1 cellular context compared by ENCODE assay signal in the genomic region with DNA sequence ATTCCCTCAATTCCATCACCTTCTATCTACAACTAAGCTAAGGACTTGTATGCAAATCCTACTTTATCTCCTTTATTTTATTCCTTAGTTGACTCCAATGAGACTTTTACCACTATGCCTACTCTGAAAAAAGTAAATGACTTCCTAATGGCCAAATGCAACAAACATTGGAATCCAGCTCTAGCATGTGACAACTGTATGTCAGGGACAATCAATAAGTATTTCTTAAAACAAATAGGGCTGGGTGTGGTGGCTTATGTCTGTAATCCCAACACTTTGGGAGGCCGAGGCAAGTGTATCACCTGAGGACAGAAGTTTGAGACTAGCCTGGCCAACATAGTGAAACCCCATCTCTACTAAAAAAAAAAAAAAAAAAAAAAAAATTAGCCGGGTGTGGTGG.
TF ChIP-seq lines count a peak whose summit lies in the region.

No MANE protein-coding gene starts in this region.

TF ChIP-seq in HepG2, 621 proteins besides CTCF, POLR2A, EP300 and RAD21:
- TF ChIP-seq SP2 (CRISPR knock-in tag; IDR thresholded peaks at IDR 0.05) (no peak), ZNF350 (CRISPR knock-in tag; IDR thresholded peaks at IDR 0.05; ENCODE audit: borderline replicate concordance, low read depth) (no peak), ZNF703 (CRISPR knock-in tag; IDR thresholded peaks at IDR 0.05; ENCODE audit: borderline replicate concordance) (no peak), ELF1 (CRISPR knock-in tag; IDR thresholded peaks at IDR 0.05) (no peak), ISL2 (CRISPR knock-in tag; IDR thresholded peaks at IDR 0.05) (no peak), ZNF850 (CRISPR knock-in tag; conservative IDR thresholded peaks at IDR 0.05) (no peak), AHR (CRISPR knock-in tag; IDR thresholded peaks at IDR 0.05) (no peak), SMC3 (IDR thresholded peaks at IDR 0.05; ENCODE audit: low read length) (no peak), ZNF337 (CRISPR knock-in tag; IDR thresholded peaks at IDR 0.05; ENCODE audit: borderline replicate concordance, low read depth) (no peak), SOX6 (IDR thresholded peaks at IDR 0.05) (no peak), SOX6 (CRISPR knock-in tag; IDR thresholded peaks at IDR 0.05) (no peak), HES4 (CRISPR knock-in tag; IDR thresholded peaks at IDR 0.05; ENCODE audit: borderline replicate concordance) (no peak), SALL2 (CRISPR knock-in tag; IDR thresholded peaks at IDR 0.05) (no peak), SRSF9 (IDR thresholded peaks at IDR 0.05; ENCODE audit: borderline replicate concordance, insufficient read depth, low read depth, low read length, poor library complexity, severe bottlenecking) (no peak), TBX3 (IDR thresholded peaks at IDR 0.05; ENCODE audit: borderline replicate concordance) (no peak)
- TF ChIP-seq, protein P1, sequence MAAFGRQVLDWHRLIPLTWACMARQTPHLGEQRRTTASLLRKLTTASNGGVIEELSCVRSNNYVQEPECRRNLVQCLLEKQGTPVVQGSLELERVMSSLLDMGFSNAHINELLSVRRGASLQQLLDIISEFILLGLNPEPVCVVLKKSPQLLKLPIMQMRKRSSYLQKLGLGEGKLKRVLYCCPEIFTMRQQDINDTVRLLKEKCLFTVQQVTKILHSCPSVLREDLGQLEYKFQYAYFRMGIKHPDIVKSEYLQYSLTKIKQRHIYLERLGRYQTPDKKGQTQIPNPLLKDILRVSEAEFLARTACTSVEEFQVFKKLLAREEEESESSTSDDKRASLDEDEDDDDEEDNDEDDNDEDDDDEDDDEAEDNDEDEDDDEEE (CRISPR knock-in tag; IDR thresholded peaks at IDR 0.05): no peak
- TF ChIP-seq, protein P2, sequence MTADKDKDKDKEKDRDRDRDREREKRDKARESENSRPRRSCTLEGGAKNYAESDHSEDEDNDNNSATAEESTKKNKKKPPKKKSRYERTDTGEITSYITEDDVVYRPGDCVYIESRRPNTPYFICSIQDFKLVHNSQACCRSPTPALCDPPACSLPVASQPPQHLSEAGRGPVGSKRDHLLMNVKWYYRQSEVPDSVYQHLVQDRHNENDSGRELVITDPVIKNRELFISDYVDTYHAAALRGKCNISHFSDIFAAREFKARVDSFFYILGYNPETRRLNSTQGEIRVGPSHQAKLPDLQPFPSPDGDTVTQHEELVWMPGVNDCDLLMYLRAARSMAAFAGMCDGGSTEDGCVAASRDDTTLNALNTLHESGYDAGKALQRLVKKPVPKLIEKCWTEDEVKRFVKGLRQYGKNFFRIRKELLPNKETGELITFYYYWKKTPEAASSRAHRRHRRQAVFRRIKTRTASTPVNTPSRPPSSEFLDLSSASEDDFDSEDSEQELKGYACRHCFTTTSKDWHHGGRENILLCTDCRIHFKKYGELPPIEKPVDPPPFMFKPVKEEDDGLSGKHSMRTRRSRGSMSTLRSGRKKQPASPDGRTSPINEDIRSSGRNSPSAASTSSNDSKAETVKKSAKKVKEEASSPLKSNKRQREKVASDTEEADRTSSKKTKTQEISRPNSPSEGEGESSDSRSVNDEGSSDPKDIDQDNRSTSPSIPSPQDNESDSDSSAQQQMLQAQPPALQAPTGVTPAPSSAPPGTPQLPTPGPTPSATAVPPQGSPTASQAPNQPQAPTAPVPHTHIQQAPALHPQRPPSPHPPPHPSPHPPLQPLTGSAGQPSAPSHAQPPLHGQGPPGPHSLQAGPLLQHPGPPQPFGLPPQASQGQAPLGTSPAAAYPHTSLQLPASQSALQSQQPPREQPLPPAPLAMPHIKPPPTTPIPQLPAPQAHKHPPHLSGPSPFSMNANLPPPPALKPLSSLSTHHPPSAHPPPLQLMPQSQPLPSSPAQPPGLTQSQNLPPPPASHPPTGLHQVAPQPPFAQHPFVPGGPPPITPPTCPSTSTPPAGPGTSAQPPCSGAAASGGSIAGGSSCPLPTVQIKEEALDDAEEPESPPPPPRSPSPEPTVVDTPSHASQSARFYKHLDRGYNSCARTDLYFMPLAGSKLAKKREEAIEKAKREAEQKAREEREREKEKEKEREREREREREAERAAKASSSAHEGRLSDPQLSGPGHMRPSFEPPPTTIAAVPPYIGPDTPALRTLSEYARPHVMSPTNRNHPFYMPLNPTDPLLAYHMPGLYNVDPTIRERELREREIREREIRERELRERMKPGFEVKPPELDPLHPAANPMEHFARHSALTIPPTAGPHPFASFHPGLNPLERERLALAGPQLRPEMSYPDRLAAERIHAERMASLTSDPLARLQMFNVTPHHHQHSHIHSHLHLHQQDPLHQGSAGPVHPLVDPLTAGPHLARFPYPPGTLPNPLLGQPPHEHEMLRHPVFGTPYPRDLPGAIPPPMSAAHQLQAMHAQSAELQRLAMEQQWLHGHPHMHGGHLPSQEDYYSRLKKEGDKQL (CRISPR knock-in tag; IDR thresholded peaks at IDR 0.05; ENCODE audit: low read depth): no peak
- TF ChIP-seq, protein P3, sequence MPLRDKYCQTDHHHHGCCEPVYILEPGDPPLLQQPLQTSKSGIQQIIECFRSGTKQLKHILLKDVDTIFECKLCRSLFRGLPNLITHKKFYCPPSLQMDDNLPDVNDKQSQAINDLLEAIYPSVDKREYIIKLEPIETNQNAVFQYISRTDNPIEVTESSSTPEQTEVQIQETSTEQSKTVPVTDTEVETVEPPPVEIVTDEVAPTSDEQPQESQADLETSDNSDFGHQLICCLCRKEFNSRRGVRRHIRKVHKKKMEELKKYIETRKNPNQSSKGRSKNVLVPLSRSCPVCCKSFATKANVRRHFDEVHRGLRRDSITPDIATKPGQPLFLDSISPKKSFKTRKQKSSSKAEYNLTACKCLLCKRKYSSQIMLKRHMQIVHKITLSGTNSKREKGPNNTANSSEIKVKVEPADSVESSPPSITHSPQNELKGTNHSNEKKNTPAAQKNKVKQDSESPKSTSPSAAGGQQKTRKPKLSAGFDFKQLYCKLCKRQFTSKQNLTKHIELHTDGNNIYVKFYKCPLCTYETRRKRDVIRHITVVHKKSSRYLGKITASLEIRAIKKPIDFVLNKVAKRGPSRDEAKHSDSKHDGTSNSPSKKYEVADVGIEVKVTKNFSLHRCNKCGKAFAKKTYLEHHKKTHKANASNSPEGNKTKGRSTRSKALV (CRISPR knock-in tag; IDR thresholded peaks at IDR 0.05): no peak
- TF ChIP-seq, protein P4, sequence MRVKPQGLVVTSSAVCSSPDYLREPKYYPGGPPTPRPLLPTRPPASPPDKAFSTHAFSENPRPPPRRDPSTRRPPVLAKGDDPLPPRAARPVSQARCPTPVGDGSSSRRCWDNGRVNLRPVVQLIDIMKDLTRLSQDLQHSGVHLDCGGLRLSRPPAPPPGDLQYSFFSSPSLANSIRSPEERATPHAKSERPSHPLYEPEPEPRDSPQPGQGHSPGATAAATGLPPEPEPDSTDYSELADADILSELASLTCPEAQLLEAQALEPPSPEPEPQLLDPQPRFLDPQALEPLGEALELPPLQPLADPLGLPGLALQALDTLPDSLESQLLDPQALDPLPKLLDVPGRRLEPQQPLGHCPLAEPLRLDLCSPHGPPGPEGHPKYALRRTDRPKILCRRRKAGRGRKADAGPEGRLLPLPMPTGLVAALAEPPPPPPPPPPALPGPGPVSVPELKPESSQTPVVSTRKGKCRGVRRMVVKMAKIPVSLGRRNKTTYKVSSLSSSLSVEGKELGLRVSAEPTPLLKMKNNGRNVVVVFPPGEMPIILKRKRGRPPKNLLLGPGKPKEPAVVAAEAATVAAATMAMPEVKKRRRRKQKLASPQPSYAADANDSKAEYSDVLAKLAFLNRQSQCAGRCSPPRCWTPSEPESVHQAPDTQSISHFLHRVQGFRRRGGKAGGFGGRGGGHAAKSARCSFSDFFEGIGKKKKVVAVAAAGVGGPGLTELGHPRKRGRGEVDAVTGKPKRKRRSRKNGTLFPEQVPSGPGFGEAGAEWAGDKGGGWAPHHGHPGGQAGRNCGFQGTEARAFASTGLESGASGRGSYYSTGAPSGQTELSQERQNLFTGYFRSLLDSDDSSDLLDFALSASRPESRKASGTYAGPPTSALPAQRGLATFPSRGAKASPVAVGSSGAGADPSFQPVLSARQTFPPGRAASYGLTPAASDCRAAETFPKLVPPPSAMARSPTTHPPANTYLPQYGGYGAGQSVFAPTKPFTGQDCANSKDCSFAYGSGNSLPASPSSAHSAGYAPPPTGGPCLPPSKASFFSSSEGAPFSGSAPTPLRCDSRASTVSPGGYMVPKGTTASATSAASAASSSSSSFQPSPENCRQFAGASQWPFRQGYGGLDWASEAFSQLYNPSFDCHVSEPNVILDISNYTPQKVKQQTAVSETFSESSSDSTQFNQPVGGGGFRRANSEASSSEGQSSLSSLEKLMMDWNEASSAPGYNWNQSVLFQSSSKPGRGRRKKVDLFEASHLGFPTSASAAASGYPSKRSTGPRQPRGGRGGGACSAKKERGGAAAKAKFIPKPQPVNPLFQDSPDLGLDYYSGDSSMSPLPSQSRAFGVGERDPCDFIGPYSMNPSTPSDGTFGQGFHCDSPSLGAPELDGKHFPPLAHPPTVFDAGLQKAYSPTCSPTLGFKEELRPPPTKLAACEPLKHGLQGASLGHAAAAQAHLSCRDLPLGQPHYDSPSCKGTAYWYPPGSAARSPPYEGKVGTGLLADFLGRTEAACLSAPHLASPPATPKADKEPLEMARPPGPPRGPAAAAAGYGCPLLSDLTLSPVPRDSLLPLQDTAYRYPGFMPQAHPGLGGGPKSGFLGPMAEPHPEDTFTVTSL (CRISPR knock-in tag; IDR thresholded peaks at IDR 0.05; ENCODE audit: borderline replicate concordance): no peak
- TF ChIP-seq, protein P5, sequence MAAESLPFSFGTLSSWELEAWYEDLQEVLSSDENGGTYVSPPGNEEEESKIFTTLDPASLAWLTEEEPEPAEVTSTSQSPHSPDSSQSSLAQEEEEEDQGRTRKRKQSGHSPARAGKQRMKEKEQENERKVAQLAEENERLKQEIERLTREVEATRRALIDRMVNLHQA (CRISPR knock-in tag; IDR thresholded peaks at IDR 0.05): no peak
- TF ChIP-seq, protein P6, sequence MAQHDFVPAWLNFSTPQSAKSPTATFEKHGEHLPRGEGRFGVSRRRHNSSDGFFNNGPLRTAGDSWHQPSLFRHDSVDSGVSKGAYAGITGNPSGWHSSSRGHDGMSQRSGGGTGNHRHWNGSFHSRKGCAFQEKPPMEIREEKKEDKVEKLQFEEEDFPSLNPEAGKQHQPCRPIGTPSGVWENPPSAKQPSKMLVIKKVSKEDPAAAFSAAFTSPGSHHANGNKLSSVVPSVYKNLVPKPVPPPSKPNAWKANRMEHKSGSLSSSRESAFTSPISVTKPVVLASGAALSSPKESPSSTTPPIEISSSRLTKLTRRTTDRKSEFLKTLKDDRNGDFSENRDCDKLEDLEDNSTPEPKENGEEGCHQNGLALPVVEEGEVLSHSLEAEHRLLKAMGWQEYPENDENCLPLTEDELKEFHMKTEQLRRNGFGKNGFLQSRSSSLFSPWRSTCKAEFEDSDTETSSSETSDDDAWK (CRISPR knock-in tag; IDR thresholded peaks at IDR 0.05): no peak
TF ChIP-seq in HepG2: peak in this region for 0.
